9 cellular contexts compared by ENCODE assay signal in the genomic region with DNA sequence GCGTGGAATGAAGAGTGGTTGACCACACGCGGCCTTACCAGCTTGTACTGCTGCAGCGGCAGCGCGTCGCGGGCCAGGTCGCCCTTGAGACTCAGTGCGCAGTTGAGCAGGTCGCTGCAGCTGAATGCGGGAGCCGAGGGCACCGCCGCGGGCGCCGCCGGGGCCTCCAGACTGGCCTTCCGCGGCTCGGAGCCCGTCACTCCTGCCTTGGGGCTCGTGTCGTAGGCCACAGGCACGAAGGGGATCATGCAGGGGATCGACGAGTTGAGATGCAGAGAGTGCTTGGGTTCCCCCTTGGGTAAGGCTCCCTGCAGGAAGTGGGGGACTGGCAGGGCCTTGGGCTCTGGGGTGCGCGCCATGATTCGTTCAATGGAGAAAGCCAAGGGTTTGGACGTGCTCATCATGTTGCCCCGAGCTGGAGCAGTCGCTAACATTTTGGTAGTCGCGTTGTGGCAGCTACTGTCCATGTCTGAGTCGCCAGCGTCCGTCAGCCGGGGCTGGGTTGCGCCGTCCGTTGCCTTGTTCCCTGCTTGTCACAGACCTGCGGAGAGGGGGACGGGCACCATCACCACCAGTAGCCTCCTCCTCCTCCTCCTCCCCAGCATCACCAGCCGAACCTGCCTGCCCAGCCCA. TPM values are rescaled to one million over a fixed set of nuclear protein-coding genes. Genes with fewer than 3 reads are reported as not detected.
DNase-seq lines count a peak whose midpoint lies in the region; ATAC-seq and TF ChIP-seq lines count a peak whose summit lies in the region.
"Had no signal": no experiment of that assay in that cellular context is flagged by ENCODE, and none has a peak within 500 bp of the region (broad histone marks: within the 10 kb centered on the region; RNA-seq: fewer than 3 reads in every experiment).

No MANE protein-coding gene starts in this region.

- no peaks in the 10 kb centered on the region for H3F3A ChIP-seq in PC-9 (ENCODE audit: insufficient read depth, low read depth)

- H3K27ac ChIP-seq in PC-9, result no peak overlapping the region
- no peak overlapping the region for H3K27ac ChIP-seq in iPS-20b (ENCODE audit: low read length)
- H3K27ac ChIP-seq: skin epidermis had no signal

- H3K4me1 ChIP-seq in PC-9 (replicated peaks; ENCODE audit: insufficient read depth) (no peaks in the 10 kb centered on the region), iPS-20b (ENCODE audit: insufficient read depth, low read length) (peaks cover 14% of the 10 kb centered on the region; the same call in 1 of the 2 replicates), skeletal muscle satellite cell (ENCODE audit: control insufficient read depth, insufficient read depth, low read length) (peaks cover 36% of the 10 kb centered on the region)

- 0 out of 2 replicates have a peak, but pooled peaks cover 2% of the 10 kb centered on the region for H3K27me3 ChIP-seq in PC-9 (ENCODE audit: insufficient read depth, low read depth)
- H3K27me3 ChIP-seq in iPS-20b (ENCODE audit: insufficient read depth, low read length), result peaks cover 100% of the 10 kb centered on the region
- peaks cover 99% of the 10 kb centered on the region for H3K27me3 ChIP-seq in skeletal muscle satellite cell (ENCODE audit: control insufficient read depth, insufficient read depth, low read length)

- peak overlapping the region; percentile 99 for H3K4me2 ChIP-seq in PC-9
- peak overlapping the region; percentile 77 for H3K4me2 ChIP-seq in skeletal muscle satellite cell (ENCODE audit: low read length)

- CTCF ChIA-PET in PC-9 (lab: Charles Lee), result no interaction called here

- H3K9me3 ChIP-seq in PC-9 (ENCODE audit: insufficient read depth, low read depth), result no peaks in the 10 kb centered on the region; the same call in 1 of the 2 replicates
- H3K9me3 ChIP-seq in iPS-20b (ENCODE audit: insufficient read depth, low read depth, low read length), result no peaks in the 10 kb centered on the region
- no peaks in the 10 kb centered on the region for H3K9me3 ChIP-seq in skeletal muscle satellite cell (replicated peaks; ENCODE audit: low read length)

- no peak for TF ChIP-seq CTCF in PC-9 (conservative IDR thresholded peaks at IDR 0.05)

- intact Hi-C loops in PC-9 (cut with micrococcal nuclease; ENCODE audit: unreplicated experiment), result loop anchor here (10.0 kb wide), 1 partner anchor 221 kb away; no protein-coding TSS in a partner anchor

- no TSS peak for BruUV-seq in PC-9 (replicated peaks; lab: Mats Ljungman, UMichigan)

- no peak for ATAC-seq in GM21360 (IDR thresholded peaks at IDR 0.05; ENCODE audit: unreplicated experiment)

- H4K20me1 ChIP-seq in PC-9 (ENCODE audit: insufficient read depth), result no peaks in the 10 kb centered on the region

- DNase-seq in NCI-H748 (lab: John Stamatoyannopoulos, UW; ENCODE audit: unreplicated experiment), result peak; percentile 89
- DNase-seq in NCI-H748 treated with DMSO at 0.1 percent for 48 hours (lab: John Stamatoyannopoulos, UW), result no peak
- no peak for DNase-seq in PC-9
- DNase-seq in SHP77 (lab: John Stamatoyannopoulos, UW), result no peak
- no peak for DNase-seq in activated CD4-positive, alpha-beta T cell treated with anti-CD3 and anti-CD28 coated beads, Interleukin-2, amount 50 U/mL, for 48 hours

- H3K79me2 ChIP-seq in PC-9 (ENCODE audit: low read depth), result no peaks in the 10 kb centered on the region

- no peaks in the 10 kb centered on the region for H3K9me2 ChIP-seq in PC-9 (ENCODE audit: insufficient read depth)

- peak overlapping the region; percentile 1; the same call in 1 of the 2 replicates for H3K9ac ChIP-seq in iPS-20b (ENCODE audit: low read depth, low read length)
- H3K9ac ChIP-seq in skeletal muscle satellite cell (ENCODE audit: low read depth, low read length), result no peak overlapping the region

- H2AFZ ChIP-seq in PC-9, result no peak overlapping the region

- no peaks in the 10 kb centered on the region for H3K36me3 ChIP-seq in PC-9 (ENCODE audit: low read depth)
- no peaks in the 10 kb centered on the region for H3K36me3 ChIP-seq in iPS-20b (ENCODE audit: insufficient read depth, low read depth, low read length)
- no peaks in the 10 kb centered on the region for H3K36me3 ChIP-seq in skeletal muscle satellite cell (ENCODE audit: insufficient read depth, low read length)

- POLR2A ChIA-PET in PC-9 (lab: Charles Lee; ENCODE audit: unreplicated experiment), result no interaction called here

- H3K4me3 ChIP-seq in PC-9 (peak overlapping the region; percentile 67), iPS-20b (ENCODE audit: low read length) (peak overlapping the region; percentile 67), skeletal muscle satellite cell (ENCODE audit: low read length) (peak overlapping the region; percentile 64)

RNA-seq across cellular contexts. Expression of gene FEZF1, which starts 0.5 kb away (rescaled TPM):
- not detected in 2 replicates for total RNA-seq in PC-9 (2021)
- not detected in 2 replicates for total RNA-seq in skeletal muscle satellite cell (2012; rRNA removed)
